ENCODE assay signal across 8 cellular contexts in genomic region chr18:23134780-23135678, GRCh38. TPM values are rescaled to one million over a fixed set of nuclear protein-coding genes. Genes with fewer than 3 reads are reported as not detected.
A peak's percentile ranks its signal among the peaks of the same experiment; 100 is the strongest.
DNase-seq lines count a peak whose midpoint lies in the region; ATAC-seq and TF ChIP-seq lines count a peak whose summit lies in the region.

A gene with protein sequence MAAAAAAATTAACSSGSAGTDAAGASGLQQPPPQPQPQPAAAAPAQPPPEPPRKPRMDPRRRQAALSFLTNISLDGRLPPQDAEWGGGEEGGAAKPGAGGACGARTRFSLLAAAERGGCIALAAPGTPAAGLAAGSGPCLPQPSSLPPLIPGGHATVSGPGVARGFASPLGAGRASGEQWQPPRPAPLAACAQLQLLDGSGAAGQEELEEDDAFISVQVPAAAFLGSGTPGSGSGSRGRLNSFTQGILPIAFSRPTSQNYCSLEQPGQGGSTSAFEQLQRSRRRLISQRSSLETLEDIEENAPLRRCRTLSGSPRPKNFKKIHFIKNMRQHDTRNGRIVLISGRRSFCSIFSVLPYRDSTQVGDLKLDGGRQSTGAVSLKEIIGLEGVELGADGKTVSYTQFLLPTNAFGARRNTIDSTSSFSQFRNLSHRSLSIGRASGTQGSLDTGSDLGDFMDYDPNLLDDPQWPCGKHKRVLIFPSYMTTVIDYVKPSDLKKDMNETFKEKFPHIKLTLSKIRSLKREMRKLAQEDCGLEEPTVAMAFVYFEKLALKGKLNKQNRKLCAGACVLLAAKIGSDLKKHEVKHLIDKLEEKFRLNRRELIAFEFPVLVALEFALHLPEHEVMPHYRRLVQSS (plus strand): TSS chr18:23135485. CDS start chr18:23135763, 278 bp downstream.

- H3K9me3 ChIP-seq in breast epithelium, result no peaks in the 10 kb centered on the region
- H3K9me3 ChIP-seq in skeletal muscle satellite cell (replicated peaks; ENCODE audit: low read length), result no peaks in the 10 kb centered on the region

- H3K36me3 ChIP-seq in breast epithelium, result no peaks in the 10 kb centered on the region
- no peaks in the 10 kb centered on the region for H3K36me3 ChIP-seq in skeletal muscle satellite cell (ENCODE audit: insufficient read depth, low read length)

- H3K4me1 ChIP-seq in breast epithelium (peaks cover 0 to 6% of the 10 kb centered on the region in 2 donors), skeletal muscle satellite cell (ENCODE audit: control insufficient read depth, insufficient read depth, low read length) (peaks cover 7% of the 10 kb centered on the region)

- peak within 1 kb of the TSS; percentile 92 for H3K4me2 ChIP-seq in skeletal muscle satellite cell (ENCODE audit: low read length)

- no peak for DNase-seq in AG09309 (ENCODE audit: low read depth)
- DNase-seq in HK-2 (ENCODE audit: unreplicated experiment), result peak; percentile 59
- peak; percentile 74 for DNase-seq in SK-N-DZ (ENCODE audit: low spot score)
- DNase-seq in breast epithelium (ENCODE audit: low spot score in 2 of 2), result peak; percentile 49 to 57
- DNase-seq in inferior parietal cortex (ENCODE audit: extremely low spot score), result peak; percentile 39
- no peak for DNase-seq in dedifferentiated amniotic fluid mesenchymal stem cell (ENCODE audit: extremely low spot score)

- no peak for TF ChIP-seq CTCF in AG09309 (IDR thresholded peaks at IDR 0.05; ENCODE audit: control insufficient read depth, insufficient read depth, low read depth, low read length, missing control alignments)
- no peak for TF ChIP-seq CTCF in breast epithelium (IDR thresholded peaks at IDR 0.05)

- intact Hi-C loops in breast epithelium (cut with DNase I; ENCODE audit: low total_unique reads), result no loop called here

- peak within 1 kb of the TSS; percentile 74 for H3K9ac ChIP-seq in skeletal muscle satellite cell (ENCODE audit: low read depth, low read length)

- no peaks in the 10 kb centered on the region for H3K27me3 ChIP-seq in breast epithelium
- H3K27me3 ChIP-seq in skeletal muscle satellite cell (ENCODE audit: control insufficient read depth, insufficient read depth, low read length), result peaks cover 21% of the 10 kb centered on the region

- TF ChIP-seq POLR2A in breast epithelium (IDR thresholded peaks at IDR 0.05), result peak; percentile 21

- peak within 1 kb of the TSS; percentile 89 to 90 for H3K27ac ChIP-seq in breast epithelium

- ATAC-seq in GM18511 (IDR thresholded peaks at IDR 0.05; ENCODE audit: unreplicated experiment), result peak; percentile 30

- H3K4me3 ChIP-seq in AG09309 (ENCODE audit: control insufficient read depth, low read depth, low read length), result peak within 1 kb of the TSS; percentile 55
- peak within 1 kb of the TSS; percentile 56 to 90 (median 78) for H3K4me3 ChIP-seq in breast epithelium
- peak within 1 kb of the TSS; percentile 76 for H3K4me3 ChIP-seq in skeletal muscle satellite cell (ENCODE audit: low read length)

RNA-seq across cellular contexts. Expression of the gene that starts here (rescaled TPM):
- polyA plus RNA-seq in SK-N-DZ (2014; cell fraction: cytosol; rRNA removed), result 5.9 and 7.2 TPM in 2 replicates
- polyA plus RNA-seq in SK-N-DZ (2014; cell fraction: nucleus; rRNA removed), result 4.8 and 6.3 TPM in 2 replicates
- total RNA-seq in breast epithelium, result 10 to 100 TPM; 18.1 to 28.7 (median 22.3) TPM
- 0.76 and 1.3 TPM in 2 replicates for total RNA-seq in skeletal muscle satellite cell (2012; rRNA removed)

Comparison
In these comparisons a context has a peak if more than half of its experiments do, and no peak if none do; other contexts are left out.
1. DNase-seq: peak in HK-2 (single experiment), SK-N-DZ (single experiment), breast epithelium (2 of 2) and inferior parietal cortex (single experiment); none in AG09309 (single experiment) and dedifferentiated amniotic fluid mesenchymal stem cell (single experiment).
2. Peak in every context shown above with its lines, with median percentiles within 50 percentile points of each other: H3K4me3 ChIP-seq.